In genomic region chr21:33783580-33783979, GRCh38 we compare ENCODE assay signal across 29 cellular contexts.
"Had no signal": no experiment of that assay in that cellular context is flagged by ENCODE, and none has a peak within 500 bp of the region (broad histone marks: within the 10 kb centered on the region; RNA-seq: fewer than 3 reads in every experiment).

No MANE protein-coding gene starts in this region.

- H3K9ac ChIP-seq: neural progenitor cell, parathyroid adenoma had no signal

- H3K79me2 ChIP-seq: parathyroid adenoma had no signal

- H3K4me2 ChIP-seq: neural progenitor cell, smooth muscle cell had no signal

- H3K27ac ChIP-seq: neural progenitor cell, ovary, parathyroid adenoma, psoas muscle, skin epidermis, spleen, thoracic aorta, thyroid gland, tibial nerve, upper lobe of left lung, vagina had no signal

- ATAC-seq: naive thymus-derived CD8-positive, alpha-beta T cell; natural killer cell treated with Interleukin-12 subunit alpha and Interleukin-12 subunit beta and Interleukin-15 and Interleukin-18, amount 100 ng/mL, for 72 hours; psoas muscle; right cardiac atrium; stimulated activated memory B cell treated with anti-CD40 and anti-IgM and Interleukin-4, amounts not matched to agents 10 μg/mL and 1 μg/mL and 100 μg/mL, for 72 hours; stimulated activated naive CD8-positive, alpha-beta T cell treated with anti-CD3 and anti-CD28 coated beads, Interleukin-15, amount 100 ng/mL, for 72 hours; stimulated activated naive CD8-positive, alpha-beta T cell treated with anti-CD3 and anti-CD28 coated beads, Interleukin-15, Interleukin-2, amounts not matched to agents 100 U/mL and 50 U/mL, for 24 hours had no signal

- H3K9me3 Mint-ChIP-seq: natural killer cell treated with Interleukin-12 subunit alpha and Interleukin-12 subunit beta and Interleukin-15 and Interleukin-18, amount 100 ng/mL, for 72 hours had no signal

- H3K4me1 ChIP-seq: parathyroid adenoma, psoas muscle, spleen, thyroid gland, tibial nerve, upper lobe of left lung, vagina had no signal

- FAIRE-seq: urothelium cell line had no signal

- H3K4me1 Mint-ChIP-seq: naive thymus-derived CD8-positive, alpha-beta T cell; neural progenitor cell; stimulated activated memory B cell treated with anti-CD40 and anti-IgM and Interleukin-4, amounts not matched to agents 10 μg/mL and 1 μg/mL and 100 μg/mL, for 72 hours; stimulated activated naive CD8-positive, alpha-beta T cell treated with anti-CD3 and anti-CD28 coated beads, Interleukin-15, amount 100 ng/mL, for 72 hours had no signal

- H3K36me3 ChIP-seq: ovary, thoracic aorta, thyroid gland, vagina had no signal

- H3K4me3 Mint-ChIP-seq: naive thymus-derived CD8-positive, alpha-beta T cell; natural killer cell treated with Interleukin-12 subunit alpha and Interleukin-12 subunit beta and Interleukin-15 and Interleukin-18, amount 100 ng/mL, for 72 hours; neural progenitor cell; stimulated activated memory B cell treated with anti-CD40 and anti-IgM and Interleukin-4, amounts not matched to agents 10 μg/mL and 1 μg/mL and 100 μg/mL, for 72 hours; stimulated activated naive CD8-positive, alpha-beta T cell treated with anti-CD3 and anti-CD28 coated beads, Interleukin-15, amount 100 ng/mL, for 72 hours had no signal

- DNase-seq: naive thymus-derived CD8-positive, alpha-beta T cell; occipital lobe; ovary; posterior cingulate gyrus; psoas muscle; right cardiac atrium; spleen; stimulated activated CD4-positive, alpha-beta T cell treated with anti-CD3 and anti-CD28 coated beads, Interleukin-12 subunit alpha, Interleukin-12 subunit beta, amount 100 ng/mL, for 4 hours; stimulated activated CD4-positive, alpha-beta T cell treated with anti-CD3 and anti-CD28 coated beads, Interleukin-1b, Interleukin-23, amount 100 ng/mL, for 48 hours; stimulated activated CD4-positive, alpha-beta T cell treated with anti-CD3 and anti-CD28 coated beads, Interleukin-4, amount 100 ng/mL, for 1 hour; stimulated activated CD4-positive, alpha-beta T cell treated with anti-CD3 and anti-CD28 coated beads, Interleukin-4, amount 100 ng/mL, for 4 hours; stimulated activated CD8-positive, alpha-beta memory T cell treated with anti-CD3 and anti-CD28 coated beads, Interleukin-4, amount 100 ng/mL, for 48 hours; stimulated activated naive CD4-positive, alpha-beta T cell; stimulated activated naive CD8-positive, alpha-beta T cell treated with anti-CD3 and anti-CD28 coated beads, Interleukin-15, amount 100 ng/mL, for 72 hours; stimulated activated naive CD8-positive, alpha-beta T cell treated with anti-CD3 and anti-CD28 coated beads, Interleukin-15, Interleukin-2, amounts not matched to agents 100 U/mL and 50 U/mL, for 24 hours; thyroid gland; trophoblast cell; upper lobe of left lung had no signal

- H3K27me3 ChIP-seq: neural progenitor cell, ovary, spleen, thyroid gland, tibial nerve, upper lobe of left lung, vagina had no signal

- H3K9me3 ChIP-seq: ovary, psoas muscle, thoracic aorta, thyroid gland, upper lobe of left lung, vagina had no signal

- H3K27ac Mint-ChIP-seq: naive thymus-derived CD8-positive, alpha-beta T cell; natural killer cell treated with Interleukin-12 subunit alpha and Interleukin-12 subunit beta and Interleukin-15 and Interleukin-18, amount 100 ng/mL, for 72 hours; neural progenitor cell; progenitor cell of endocrine pancreas; stimulated activated memory B cell treated with anti-CD40 and anti-IgM and Interleukin-4, amounts not matched to agents 10 μg/mL and 1 μg/mL and 100 μg/mL, for 72 hours; stimulated activated naive CD8-positive, alpha-beta T cell treated with anti-CD3 and anti-CD28 coated beads, Interleukin-15, amount 100 ng/mL, for 72 hours had no signal

- H3K27me3 Mint-ChIP-seq: naive thymus-derived CD8-positive, alpha-beta T cell; progenitor cell of endocrine pancreas; stimulated activated memory B cell treated with anti-CD40 and anti-IgM and Interleukin-4, amounts not matched to agents 10 μg/mL and 1 μg/mL and 100 μg/mL, for 72 hours; stimulated activated naive CD8-positive, alpha-beta T cell treated with anti-CD3 and anti-CD28 coated beads, Interleukin-15, amount 100 ng/mL, for 72 hours had no signal

- H2AFZ ChIP-seq: neural progenitor cell, parathyroid adenoma had no signal

- H3K4me3 ChIP-seq: neural progenitor cell, ovary, psoas muscle, skin epidermis, smooth muscle cell, spleen, thoracic aorta, thyroid gland, tibial nerve, upper lobe of left lung, vagina had no signal
